Comparison of ENCODE assay signal across 1 cellular context in the genomic region with DNA sequence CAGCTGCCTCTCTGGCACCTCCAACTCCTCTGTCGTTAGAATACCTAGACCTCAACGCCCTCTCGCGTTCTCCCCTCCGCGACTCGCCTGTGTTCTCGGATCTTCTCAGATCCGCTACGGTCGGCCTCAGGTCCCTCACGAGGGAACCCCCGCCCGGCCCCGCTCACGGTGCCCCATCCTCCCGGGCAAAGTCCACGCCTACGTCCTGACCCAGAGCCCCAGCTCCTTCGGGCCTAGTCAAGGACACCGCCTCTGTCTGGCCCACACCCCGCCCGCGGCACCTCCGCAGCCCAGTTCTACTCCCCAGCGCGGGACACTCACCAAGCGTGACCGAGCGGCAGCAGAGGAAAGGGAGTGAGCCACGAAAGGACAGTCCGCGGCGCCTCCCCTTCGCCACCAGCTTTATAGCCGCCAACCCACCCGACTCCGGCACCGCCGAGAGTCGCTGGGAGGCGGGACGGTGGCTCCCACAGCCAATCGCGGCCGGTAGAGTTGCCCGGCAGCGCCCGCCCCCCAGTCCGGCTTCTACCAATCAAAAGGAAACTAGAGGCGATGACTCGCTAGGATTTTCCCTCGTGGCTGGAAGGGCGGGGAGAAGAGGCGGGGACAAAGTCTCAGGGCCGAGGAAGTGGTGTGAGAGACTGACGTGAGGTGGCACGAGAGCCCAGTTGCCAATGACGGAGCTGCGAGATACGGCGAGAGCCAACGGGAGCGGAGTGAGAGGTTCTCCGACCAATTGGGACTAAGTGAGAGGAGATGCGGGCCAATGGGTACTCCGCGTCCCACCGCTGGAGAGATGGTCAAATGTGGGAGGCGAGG.
TF ChIP-seq lines count a peak whose summit lies in the region.

A gene (minus strand): TSS at position 378 of the 819 bp plus-strand sequence. CDS start 14,447 bp downstream, outside the sequence.

TF ChIP-seq in HepG2, 621 proteins besides CTCF, POLR2A, EP300 and RAD21 (continued from another document and continues in another):
- TF ChIP-seq, protein P1, sequence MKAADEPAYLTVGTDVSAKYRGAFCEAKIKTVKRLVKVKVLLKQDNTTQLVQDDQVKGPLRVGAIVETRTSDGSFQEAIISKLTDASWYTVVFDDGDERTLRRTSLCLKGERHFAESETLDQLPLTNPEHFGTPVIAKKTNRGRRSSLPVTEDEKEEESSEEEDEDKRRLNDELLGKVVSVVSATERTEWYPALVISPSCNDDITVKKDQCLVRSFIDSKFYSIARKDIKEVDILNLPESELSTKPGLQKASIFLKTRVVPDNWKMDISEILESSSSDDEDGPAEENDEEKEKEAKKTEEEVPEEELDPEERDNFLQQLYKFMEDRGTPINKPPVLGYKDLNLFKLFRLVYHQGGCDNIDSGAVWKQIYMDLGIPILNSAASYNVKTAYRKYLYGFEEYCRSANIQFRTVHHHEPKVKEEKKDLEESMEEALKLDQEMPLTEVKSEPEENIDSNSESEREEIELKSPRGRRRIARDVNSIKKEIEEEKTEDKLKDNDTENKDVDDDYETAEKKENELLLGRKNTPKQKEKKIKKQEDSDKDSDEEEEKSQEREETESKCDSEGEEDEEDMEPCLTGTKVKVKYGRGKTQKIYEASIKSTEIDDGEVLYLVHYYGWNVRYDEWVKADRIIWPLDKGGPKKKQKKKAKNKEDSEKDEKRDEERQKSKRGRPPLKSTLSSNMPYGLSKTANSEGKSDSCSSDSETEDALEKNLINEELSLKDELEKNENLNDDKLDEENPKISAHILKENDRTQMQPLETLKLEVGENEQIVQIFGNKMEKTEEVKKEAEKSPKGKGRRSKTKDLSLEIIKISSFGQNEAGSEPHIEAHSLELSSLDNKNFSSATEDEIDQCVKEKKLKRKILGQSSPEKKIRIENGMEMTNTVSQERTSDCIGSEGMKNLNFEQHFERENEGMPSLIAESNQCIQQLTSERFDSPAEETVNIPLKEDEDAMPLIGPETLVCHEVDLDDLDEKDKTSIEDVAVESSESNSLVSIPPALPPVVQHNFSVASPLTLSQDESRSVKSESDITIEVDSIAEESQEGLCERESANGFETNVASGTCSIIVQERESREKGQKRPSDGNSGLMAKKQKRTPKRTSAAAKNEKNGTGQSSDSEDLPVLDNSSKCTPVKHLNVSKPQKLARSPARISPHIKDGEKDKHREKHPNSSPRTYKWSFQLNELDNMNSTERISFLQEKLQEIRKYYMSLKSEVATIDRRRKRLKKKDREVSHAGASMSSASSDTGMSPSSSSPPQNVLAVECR (CRISPR knock-in tag; IDR thresholded peaks at IDR 0.05; ENCODE audit: borderline replicate concordance): peak; percentile 97
- TF ChIP-seq, protein P2, sequence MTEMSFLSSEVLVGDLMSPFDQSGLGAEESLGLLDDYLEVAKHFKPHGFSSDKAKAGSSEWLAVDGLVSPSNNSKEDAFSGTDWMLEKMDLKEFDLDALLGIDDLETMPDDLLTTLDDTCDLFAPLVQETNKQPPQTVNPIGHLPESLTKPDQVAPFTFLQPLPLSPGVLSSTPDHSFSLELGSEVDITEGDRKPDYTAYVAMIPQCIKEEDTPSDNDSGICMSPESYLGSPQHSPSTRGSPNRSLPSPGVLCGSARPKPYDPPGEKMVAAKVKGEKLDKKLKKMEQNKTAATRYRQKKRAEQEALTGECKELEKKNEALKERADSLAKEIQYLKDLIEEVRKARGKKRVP (CRISPR knock-in tag; IDR thresholded peaks at IDR 0.05): peak in 1 of 2 experiments; percentile 68; a peak in 2 of 4 replicates
- TF ChIP-seq CENPT (CRISPR knock-in tag; IDR thresholded peaks at IDR 0.05; ENCODE audit: low read depth): 0 out of 2 replicates have a peak, but pooled peaks have one; percentile 69
- TF ChIP-seq ZNF329 (CRISPR knock-in tag; IDR thresholded peaks at IDR 0.05; ENCODE audit: low read depth): 0 out of 2 replicates have a peak, but pooled peaks have one; percentile 38
- TF ChIP-seq ZNF546 (CRISPR knock-in tag; conservative IDR thresholded peaks at IDR 0.05): peak; percentile 95
- TF ChIP-seq KLF11 (CRISPR knock-in tag; IDR thresholded peaks at IDR 0.05): peak; percentile 66; the same call in 1 of the 2 replicates
- peak; percentile 96 for TF ChIP-seq SP4 (CRISPR knock-in tag; IDR thresholded peaks at IDR 0.05)
- no peak for TF ChIP-seq HMG20B (CRISPR knock-in tag; conservative IDR thresholded peaks at IDR 0.05)
- peak; percentile 41; the same call in 1 of the 2 replicates for TF ChIP-seq MEF2D (CRISPR knock-in tag; IDR thresholded peaks at IDR 0.05)
- TF ChIP-seq, protein P3, sequence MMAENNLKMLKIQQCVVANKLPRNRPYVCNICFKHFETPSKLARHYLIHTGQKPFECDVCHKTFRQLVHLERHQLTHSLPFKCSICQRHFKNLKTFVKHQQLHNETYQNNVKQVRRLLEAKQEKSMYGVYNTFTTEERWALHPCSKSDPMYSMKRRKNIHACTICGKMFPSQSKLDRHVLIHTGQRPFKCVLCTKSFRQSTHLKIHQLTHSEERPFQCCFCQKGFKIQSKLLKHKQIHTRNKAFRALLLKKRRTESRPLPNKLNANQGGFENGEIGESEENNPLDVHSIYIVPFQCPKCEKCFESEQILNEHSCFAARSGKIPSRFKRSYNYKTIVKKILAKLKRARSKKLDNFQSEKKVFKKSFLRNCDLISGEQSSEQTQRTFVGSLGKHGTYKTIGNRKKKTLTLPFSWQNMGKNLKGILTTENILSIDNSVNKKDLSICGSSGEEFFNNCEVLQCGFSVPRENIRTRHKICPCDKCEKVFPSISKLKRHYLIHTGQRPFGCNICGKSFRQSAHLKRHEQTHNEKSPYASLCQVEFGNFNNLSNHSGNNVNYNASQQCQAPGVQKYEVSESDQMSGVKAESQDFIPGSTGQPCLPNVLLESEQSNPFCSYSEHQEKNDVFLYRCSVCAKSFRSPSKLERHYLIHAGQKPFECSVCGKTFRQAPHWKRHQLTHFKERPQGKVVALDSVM (CRISPR knock-in tag; IDR thresholded peaks at IDR 0.05): peak; percentile 30; the same call in 1 of the 2 replicates
- no peak; the same call in 1 of the 2 replicates for TF ChIP-seq SOX5 (CRISPR knock-in tag; IDR thresholded peaks at IDR 0.05; ENCODE audit: borderline replicate concordance)
- TF ChIP-seq, protein P4, sequence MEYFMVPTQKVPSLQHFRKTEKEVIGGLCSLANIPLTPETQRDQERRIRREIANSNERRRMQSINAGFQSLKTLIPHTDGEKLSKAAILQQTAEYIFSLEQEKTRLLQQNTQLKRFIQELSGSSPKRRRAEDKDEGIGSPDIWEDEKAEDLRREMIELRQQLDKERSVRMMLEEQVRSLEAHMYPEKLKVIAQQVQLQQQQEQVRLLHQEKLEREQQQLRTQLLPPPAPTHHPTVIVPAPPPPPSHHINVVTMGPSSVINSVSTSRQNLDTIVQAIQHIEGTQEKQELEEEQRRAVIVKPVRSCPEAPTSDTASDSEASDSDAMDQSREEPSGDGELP (IDR thresholded peaks at IDR 0.05; ENCODE audit: borderline replicate concordance, low read depth): peak; percentile 22; the same call in 1 of the 2 replicates
- no peak for TF ChIP-seq HNRNPK (IDR thresholded peaks at IDR 0.05; ENCODE audit: low read depth, low read length, poor library complexity, severe bottlenecking)
- TF ChIP-seq, protein P5, sequence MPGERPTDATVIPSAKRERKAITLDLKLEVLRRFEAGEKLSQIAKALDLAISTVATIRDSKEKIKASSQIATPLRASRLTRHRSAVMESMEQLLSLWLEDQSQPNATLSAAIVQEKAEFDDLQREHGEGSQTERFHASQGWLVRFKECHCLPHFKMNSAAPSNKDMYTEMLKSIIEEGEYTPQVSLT (CRISPR knock-in tag; IDR thresholded peaks at IDR 0.05; ENCODE audit: borderline replicate concordance, low read depth): no peak
- TF ChIP-seq, protein P6, sequence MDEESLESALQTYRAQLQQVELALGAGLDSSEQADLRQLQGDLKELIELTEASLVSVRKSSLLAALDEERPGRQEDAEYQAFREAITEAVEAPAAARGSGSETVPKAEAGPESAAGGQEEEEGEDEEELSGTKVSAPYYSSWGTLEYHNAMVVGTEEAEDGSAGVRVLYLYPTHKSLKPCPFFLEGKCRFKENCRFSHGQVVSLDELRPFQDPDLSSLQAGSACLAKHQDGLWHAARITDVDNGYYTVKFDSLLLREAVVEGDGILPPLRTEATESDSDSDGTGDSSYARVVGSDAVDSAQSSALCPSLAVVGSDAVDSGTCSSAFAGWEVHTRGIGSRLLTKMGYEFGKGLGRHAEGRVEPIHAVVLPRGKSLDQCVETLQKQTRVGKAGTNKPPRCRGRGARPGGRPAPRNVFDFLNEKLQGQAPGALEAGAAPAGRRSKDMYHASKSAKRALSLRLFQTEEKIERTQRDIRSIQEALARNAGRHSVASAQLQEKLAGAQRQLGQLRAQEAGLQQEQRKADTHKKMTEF (CRISPR knock-in tag; IDR thresholded peaks at IDR 0.05): peak; percentile 70
- TF ChIP-seq ZNF10 (CRISPR knock-in tag; IDR thresholded peaks at IDR 0.05; ENCODE audit: borderline replicate concordance, low read depth): no peak
- peak; percentile 87 for TF ChIP-seq SRSF1 (optimal IDR thresholded peaks at IDR 0.05; ENCODE audit: low read depth, low read length)
- TF ChIP-seq HOXA9 (CRISPR knock-in tag; IDR thresholded peaks at IDR 0.05; ENCODE audit: borderline replicate concordance): peak; percentile 70; the same call in 1 of the 2 replicates
- TF ChIP-seq, protein P7, sequence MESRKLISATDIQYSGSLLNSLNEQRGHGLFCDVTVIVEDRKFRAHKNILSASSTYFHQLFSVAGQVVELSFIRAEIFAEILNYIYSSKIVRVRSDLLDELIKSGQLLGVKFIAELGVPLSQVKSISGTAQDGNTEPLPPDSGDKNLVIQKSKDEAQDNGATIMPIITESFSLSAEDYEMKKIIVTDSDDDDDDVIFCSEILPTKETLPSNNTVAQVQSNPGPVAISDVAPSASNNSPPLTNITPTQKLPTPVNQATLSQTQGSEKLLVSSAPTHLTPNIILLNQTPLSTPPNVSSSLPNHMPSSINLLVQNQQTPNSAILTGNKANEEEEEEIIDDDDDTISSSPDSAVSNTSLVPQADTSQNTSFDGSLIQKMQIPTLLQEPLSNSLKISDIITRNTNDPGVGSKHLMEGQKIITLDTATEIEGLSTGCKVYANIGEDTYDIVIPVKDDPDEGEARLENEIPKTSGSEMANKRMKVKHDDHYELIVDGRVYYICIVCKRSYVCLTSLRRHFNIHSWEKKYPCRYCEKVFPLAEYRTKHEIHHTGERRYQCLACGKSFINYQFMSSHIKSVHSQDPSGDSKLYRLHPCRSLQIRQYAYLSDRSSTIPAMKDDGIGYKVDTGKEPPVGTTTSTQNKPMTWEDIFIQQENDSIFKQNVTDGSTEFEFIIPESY (CRISPR knock-in tag; IDR thresholded peaks at IDR 0.05): peak; percentile 28; the same call in 1 of the 2 replicates
- no peak for TF ChIP-seq ZNF20 (CRISPR knock-in tag; IDR thresholded peaks at IDR 0.05)
- TF ChIP-seq FOXA3 (CRISPR knock-in tag; IDR thresholded peaks at IDR 0.05): peak; percentile 12; the same call in 1 of the 2 replicates
- TF ChIP-seq, protein P8, sequence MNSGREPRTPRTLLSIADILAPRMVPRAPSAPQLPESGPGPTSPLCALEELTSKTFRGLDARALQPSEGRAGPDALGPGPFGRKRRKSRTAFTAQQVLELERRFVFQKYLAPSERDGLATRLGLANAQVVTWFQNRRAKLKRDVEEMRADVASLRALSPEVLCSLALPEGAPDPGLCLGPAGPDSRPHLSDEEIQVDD (CRISPR knock-in tag; IDR thresholded peaks at IDR 0.05; ENCODE audit: borderline replicate concordance): peak; percentile 95; the same call in 1 of the 2 replicates
- peak; percentile 75; the same call in 1 of the 2 replicates for TF ChIP-seq NR1H2 (CRISPR knock-in tag; IDR thresholded peaks at IDR 0.05; ENCODE audit: borderline replicate concordance, low read depth)
- TF ChIP-seq, protein P9, sequence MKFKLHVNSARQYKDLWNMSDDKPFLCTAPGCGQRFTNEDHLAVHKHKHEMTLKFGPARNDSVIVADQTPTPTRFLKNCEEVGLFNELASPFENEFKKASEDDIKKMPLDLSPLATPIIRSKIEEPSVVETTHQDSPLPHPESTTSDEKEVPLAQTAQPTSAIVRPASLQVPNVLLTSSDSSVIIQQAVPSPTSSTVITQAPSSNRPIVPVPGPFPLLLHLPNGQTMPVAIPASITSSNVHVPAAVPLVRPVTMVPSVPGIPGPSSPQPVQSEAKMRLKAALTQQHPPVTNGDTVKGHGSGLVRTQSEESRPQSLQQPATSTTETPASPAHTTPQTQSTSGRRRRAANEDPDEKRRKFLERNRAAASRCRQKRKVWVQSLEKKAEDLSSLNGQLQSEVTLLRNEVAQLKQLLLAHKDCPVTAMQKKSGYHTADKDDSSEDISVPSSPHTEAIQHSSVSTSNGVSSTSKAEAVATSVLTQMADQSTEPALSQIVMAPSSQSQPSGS (CRISPR knock-in tag; IDR thresholded peaks at IDR 0.05): peak; percentile 19; the same call in 1 of the 2 replicates
- TF ChIP-seq ZNF616 (CRISPR knock-in tag; IDR thresholded peaks at IDR 0.05; ENCODE audit: low read depth): 0 out of 2 replicates have a peak, but pooled peaks have one; percentile 74
- TF ChIP-seq, protein P10, sequence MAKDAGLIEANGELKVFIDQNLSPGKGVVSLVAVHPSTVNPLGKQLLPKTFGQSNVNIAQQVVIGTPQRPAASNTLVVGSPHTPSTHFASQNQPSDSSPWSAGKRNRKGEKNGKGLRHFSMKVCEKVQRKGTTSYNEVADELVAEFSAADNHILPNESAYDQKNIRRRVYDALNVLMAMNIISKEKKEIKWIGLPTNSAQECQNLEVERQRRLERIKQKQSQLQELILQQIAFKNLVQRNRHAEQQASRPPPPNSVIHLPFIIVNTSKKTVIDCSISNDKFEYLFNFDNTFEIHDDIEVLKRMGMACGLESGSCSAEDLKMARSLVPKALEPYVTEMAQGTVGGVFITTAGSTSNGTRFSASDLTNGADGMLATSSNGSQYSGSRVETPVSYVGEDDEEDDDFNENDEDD (CRISPR knock-in tag; IDR thresholded peaks at IDR 0.05; ENCODE audit: borderline replicate concordance): peak; percentile 29; the same call in 1 of the 2 replicates
- peak; percentile 54; the same call in 1 of the 2 replicates for TF ChIP-seq ZFP82 (CRISPR knock-in tag; IDR thresholded peaks at IDR 0.05; ENCODE audit: borderline replicate concordance)
- TF ChIP-seq, protein P11, sequence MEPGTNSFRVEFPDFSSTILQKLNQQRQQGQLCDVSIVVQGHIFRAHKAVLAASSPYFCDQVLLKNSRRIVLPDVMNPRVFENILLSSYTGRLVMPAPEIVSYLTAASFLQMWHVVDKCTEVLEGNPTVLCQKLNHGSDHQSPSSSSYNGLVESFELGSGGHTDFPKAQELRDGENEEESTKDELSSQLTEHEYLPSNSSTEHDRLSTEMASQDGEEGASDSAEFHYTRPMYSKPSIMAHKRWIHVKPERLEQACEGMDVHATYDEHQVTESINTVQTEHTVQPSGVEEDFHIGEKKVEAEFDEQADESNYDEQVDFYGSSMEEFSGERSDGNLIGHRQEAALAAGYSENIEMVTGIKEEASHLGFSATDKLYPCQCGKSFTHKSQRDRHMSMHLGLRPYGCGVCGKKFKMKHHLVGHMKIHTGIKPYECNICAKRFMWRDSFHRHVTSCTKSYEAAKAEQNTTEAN (CRISPR knock-in tag; conservative IDR thresholded peaks at IDR 0.05): no peak
